In the genomic region with DNA sequence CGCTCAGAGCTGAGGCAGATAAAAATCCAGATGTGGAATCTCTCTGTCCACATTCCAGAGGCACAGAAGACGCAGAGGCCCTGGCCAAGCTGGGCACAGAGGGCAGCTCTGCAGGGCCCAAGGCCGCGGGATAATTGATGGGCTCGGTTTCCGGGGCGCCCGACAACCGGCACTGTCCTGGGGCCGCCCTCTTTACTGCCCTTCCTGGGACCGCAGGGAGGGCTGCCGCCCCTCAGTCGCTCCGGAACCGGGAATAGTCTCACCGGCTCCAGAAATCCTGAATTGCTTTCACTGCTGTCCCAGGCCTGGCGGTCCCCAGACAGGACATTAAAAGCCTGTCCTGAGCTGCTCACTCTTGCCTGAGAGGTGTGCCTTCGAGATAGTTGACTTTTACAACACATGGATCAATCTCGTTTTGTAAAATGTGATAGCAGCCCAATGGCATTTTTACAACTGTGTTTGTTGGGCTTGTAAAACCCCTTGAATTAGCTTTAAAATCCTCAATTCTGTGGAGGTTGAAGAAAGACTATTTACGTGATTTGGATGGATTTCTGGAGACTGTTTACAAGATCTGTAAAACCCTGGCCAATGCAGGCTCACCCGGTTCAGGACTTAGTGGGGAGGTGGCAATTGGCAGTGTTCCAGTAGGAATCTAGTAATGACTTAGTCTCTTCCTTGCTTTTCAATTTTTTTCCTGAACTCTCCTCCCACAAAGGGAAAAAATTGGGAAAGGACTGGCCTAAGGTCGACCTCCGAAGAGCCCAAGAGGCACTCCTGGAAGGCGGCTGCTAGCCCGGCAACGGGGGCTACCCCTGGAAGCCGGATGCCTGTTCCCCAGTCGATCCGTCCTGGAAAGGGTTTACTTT, we compare ENCODE assay signal across 13 cellular contexts. TPM values are rescaled to one million over a fixed set of nuclear protein-coding genes. Genes with fewer than 3 reads are reported as not detected.
A peak's percentile ranks its signal among the peaks of the same experiment; 100 is the strongest.
DNase-seq lines count a peak whose midpoint lies in the region; ATAC-seq and TF ChIP-seq lines count a peak whose summit lies in the region.
"Had no signal": no experiment of that assay in that cellular context is flagged by ENCODE, and none has a peak within 500 bp of the region (broad histone marks: within the 10 kb centered on the region; RNA-seq: fewer than 3 reads in every experiment).

No MANE protein-coding gene starts in this region.

- H3K36me3 ChIP-seq in OCI-LY1 (ENCODE audit: insufficient read depth, low read length): no peaks in the 10 kb centered on the region
- H3K36me3 ChIP-seq in smooth muscle cell (ENCODE audit: low read depth): no peaks in the 10 kb centered on the region

- H3K4me3 ChIP-seq in OCI-LY1 (ENCODE audit: low read depth, low read length, poor library complexity, severe bottlenecking) (peak overlapping the region; percentile 58), smooth muscle cell (no peak overlapping the region)

- DNase-seq in NCI-H1105 treated with DMSO at 0.1 percent for 48 hours (lab: John Stamatoyannopoulos, UW) (peak; percentile 41), NCI-H1105 (lab: John Stamatoyannopoulos, UW) (no peak), foreskin keratinocyte (peak; percentile 33 to 69), smooth muscle cell (lab: John Stamatoyannopoulos, UW; ENCODE audit: unreplicated experiment) (no peak), occipital lobe (lab: John Stamatoyannopoulos, UW) (no peak), NCI-H2227 (lab: John Stamatoyannopoulos, UW; ENCODE audit: unreplicated experiment) (no peak), SIG-M5 (lab: John Stamatoyannopoulos, UW) (no peak)
- DNase-seq: 8988T; effector memory CD8-positive, alpha-beta T cell; MM.1S; stimulated activated CD4-positive, alpha-beta T cell treated with anti-CD3 and anti-CD28 coated beads, Interleukin-4, amount 100 ng/mL, for 4 hours; SW 1271 had no signal

- TF ChIP-seq CTCF in OCI-LY1 (IDR thresholded peaks at IDR 0.05; ENCODE audit: low read length) (no peak), foreskin keratinocyte (conservative IDR thresholded peaks at IDR 0.05) (no peak), smooth muscle cell (IDR thresholded peaks at IDR 0.05; ENCODE audit: borderline replicate concordance, insufficient read depth, poor library complexity, severe bottlenecking) (no peak)

- H3K9me3 ChIP-seq in OCI-LY1 (ENCODE audit: low read length): no peaks in the 10 kb centered on the region
- no peaks in the 10 kb centered on the region for H3K9me3 ChIP-seq in smooth muscle cell (replicated peaks; ENCODE audit: low read depth)

- peaks cover 24% of the 10 kb centered on the region; the same call in 1 of the 2 replicates for H3K27me3 ChIP-seq in OCI-LY1 (ENCODE audit: insufficient read depth, low read length)
- H3K27me3 ChIP-seq in foreskin keratinocyte: no peaks in the 10 kb centered on the region
- peaks cover 99% of the 10 kb centered on the region for H3K27me3 ChIP-seq in smooth muscle cell (ENCODE audit: low read depth)

- H3K9ac ChIP-seq in OCI-LY1 (ENCODE audit: low read length): no peak overlapping the region; the same call in 1 of the 2 replicates
- no peak overlapping the region for H3K9ac ChIP-seq in smooth muscle cell (ENCODE audit: low read depth)

- H4K20me1 ChIP-seq in OCI-LY1 (ENCODE audit: insufficient read depth, low read length): no peaks in the 10 kb centered on the region
- H4K20me1 ChIP-seq in smooth muscle cell (ENCODE audit: low read depth): no peaks in the 10 kb centered on the region

- H2AFZ ChIP-seq in OCI-LY1 (ENCODE audit: low read length): no peak overlapping the region
- H2AFZ ChIP-seq in smooth muscle cell (ENCODE audit: low read depth): no peak overlapping the region

- ATAC-seq in foreskin keratinocyte: no peak
- ATAC-seq: effector memory CD8-positive, alpha-beta T cell had no signal

- no peaks in the 10 kb centered on the region for H3K9me2 ChIP-seq in OCI-LY1 (ENCODE audit: low read depth, low read length)

- H3K4me1 ChIP-seq in OCI-LY1 (ENCODE audit: insufficient read depth, low read length, severe bottlenecking) (peaks cover 61% of the 10 kb centered on the region), foreskin keratinocyte (peaks cover 9% of the 10 kb centered on the region), smooth muscle cell (ENCODE audit: low read depth) (no peaks in the 10 kb centered on the region)

- H3K4me2 ChIP-seq in OCI-LY1 (ENCODE audit: low read length) (peak overlapping the region; percentile 91; the same call in 1 of the 2 replicates), smooth muscle cell (peak overlapping the region; percentile 74)

- 29% methylated on average over 29 of the region's 29 CpGs for WGBS in smooth muscle cell (ENCODE audit: low lambda C conversion rate)

- H3F3A ChIP-seq in OCI-LY1 (ENCODE audit: insufficient read depth, low read length) (no peaks in the 10 kb centered on the region), smooth muscle cell (ENCODE audit: low read depth) (no peaks in the 10 kb centered on the region)

- H3K79me2 ChIP-seq in OCI-LY1 (ENCODE audit: insufficient read depth, low read length): no peaks in the 10 kb centered on the region
- no peaks in the 10 kb centered on the region for H3K79me2 ChIP-seq in smooth muscle cell (ENCODE audit: low read depth)

- no peak overlapping the region for H3K27ac ChIP-seq in OCI-LY1 (ENCODE audit: low read depth, low read length, poor library complexity, severe bottlenecking)
- H3K27ac ChIP-seq in foreskin keratinocyte: peak overlapping the region; percentile 45
- no peak overlapping the region for H3K27ac ChIP-seq in smooth muscle cell (ENCODE audit: low read depth)

RNA-seq across cellular contexts. Expression of a gene that starts 1.4 kb away (rescaled TPM):
- 2.6 and 3.4 TPM in 2 replicates for total RNA-seq in foreskin keratinocyte
- polyA plus RNA-seq in foreskin keratinocyte: 0.31 and 0.40 TPM in 2 replicates
- total RNA-seq in smooth muscle cell: 0.58 TPM in 1 of 2 replicates, not detected in the other
- 0.56 TPM in 1 of 2 replicates, not detected in the other for polyA plus RNA-seq in smooth muscle cell
- total RNA-seq in occipital lobe: not detected

RNA-seq across cellular contexts. Expression of a gene that starts 3.4 kb away (rescaled TPM):
- 1.2 and 2.1 TPM in 2 replicates for total RNA-seq in foreskin keratinocyte
- polyA plus RNA-seq in foreskin keratinocyte: 1.0 and 1.4 TPM in 2 replicates
- total RNA-seq in smooth muscle cell: 0.13 TPM in 1 of 2 replicates, not detected in the other
- 0.31 and 0.83 TPM in 2 replicates for polyA plus RNA-seq in smooth muscle cell
- not detected for total RNA-seq in occipital lobe

RNA-seq across cellular contexts. Expression of a gene that starts 5.5 kb away (rescaled TPM):
- 3.8 and 4.3 TPM in 2 replicates for total RNA-seq in foreskin keratinocyte
- polyA plus RNA-seq in foreskin keratinocyte: 2.4 and 3.0 TPM in 2 replicates
- 0.67 and 2.1 TPM in 2 replicates for total RNA-seq in smooth muscle cell
- 0.11 and 0.98 TPM in 2 replicates for polyA plus RNA-seq in smooth muscle cell
- not detected for total RNA-seq in occipital lobe

RNA-seq across cellular contexts. Expression of a gene that starts 7.5 kb away (rescaled TPM):
- total RNA-seq in foreskin keratinocyte (13.1 and 13.3 TPM in 2 replicates), smooth muscle cell (0.72 TPM in 1 of 2 replicates, not detected in the other), occipital lobe (not detected)
- polyA plus RNA-seq in foreskin keratinocyte (14.5 and 15.6 TPM in 2 replicates), smooth muscle cell (1.2 and 1.6 TPM in 2 replicates)

RNA-seq across cellular contexts. Expression of a gene that starts 16.3 kb away (rescaled TPM):
- 47.3 and 59.7 TPM in 2 replicates for total RNA-seq in foreskin keratinocyte
- 34.9 and 51.1 TPM in 2 replicates for polyA plus RNA-seq in foreskin keratinocyte
- 22.9 and 35.8 TPM in 2 replicates for total RNA-seq in smooth muscle cell
- 12.6 and 19.2 TPM in 2 replicates for polyA plus RNA-seq in smooth muscle cell
- total RNA-seq in occipital lobe: not detected

Comparison
In these comparisons a context has a peak if more than half of its experiments do, and no peak if none do; other contexts are left out.
1. DNase-seq: peak in NCI-H1105 treated with DMSO at 0.1 percent for 48 hours (single experiment) and foreskin keratinocyte (2 of 2); none in NCI-H1105 (single experiment), smooth muscle cell (single experiment), occipital lobe (single experiment), NCI-H2227 (single experiment) and SIG-M5 (single experiment).